In the genomic region with DNA sequence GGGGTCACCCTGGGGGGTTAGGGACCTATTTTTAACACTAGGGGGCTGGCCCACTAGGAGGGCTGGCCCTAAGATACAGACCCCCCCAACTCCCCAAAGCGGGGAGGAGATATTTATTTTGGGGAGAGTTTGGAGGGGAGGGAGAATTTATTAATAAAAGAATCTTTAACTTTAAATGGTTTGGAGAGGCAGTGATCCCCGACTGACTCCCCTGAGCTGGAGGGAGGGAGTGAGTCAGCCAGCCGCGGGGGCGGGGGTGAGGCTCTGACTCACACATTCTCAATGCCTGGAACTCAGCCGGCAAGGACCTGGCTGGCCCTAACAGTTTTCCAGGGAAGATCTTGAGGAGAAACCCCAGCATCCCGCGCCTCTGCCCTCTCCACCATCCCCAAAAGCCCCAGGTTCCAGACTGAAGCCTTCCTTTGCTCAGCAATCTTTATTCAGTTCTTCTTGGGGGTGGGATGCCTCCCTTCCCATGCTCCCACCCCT, we compare ENCODE assay signal across 8 cellular contexts. TPM values are rescaled to one million over a fixed set of nuclear protein-coding genes. Genes with fewer than 3 reads are reported as not detected.
A peak's percentile ranks its signal among the peaks of the same experiment; 100 is the strongest.
DNase-seq lines count a peak whose midpoint lies in the region; ATAC-seq, FAIRE-seq and TF ChIP-seq lines count a peak whose summit lies in the region.

No MANE protein-coding gene starts in this region.

- peak; percentile 34 for ATAC-seq in stimulated activated naive CD8-positive, alpha-beta T cell treated with anti-CD3 and anti-CD28 coated beads, Interleukin-15, Interleukin-2, amounts not matched to agents 100 U/mL and 50 U/mL, for 24 hours
- ATAC-seq in GM18519 (IDR thresholded peaks at IDR 0.05; ENCODE audit: low FRiP score, unreplicated experiment) (no peak), HG03460 (IDR thresholded peaks at IDR 0.05; ENCODE audit: unreplicated experiment) (no peak)

- H3K9me3 ChIP-seq in fibroblast of lung (ENCODE audit: control insufficient read depth, insufficient read depth, low read depth, low read length) (no peaks in the 10 kb centered on the region), neural progenitor cell (ENCODE audit: low read depth) (no peaks in the 10 kb centered on the region)

- H3K4me3 ChIP-seq in fibroblast of lung (replicated peaks in 1 of 4; ENCODE audit: control extremely low read depth in 1 of 4, insufficient read depth in 1 of 4, low read depth in 3 of 4, low read length in 4 of 4) (peak overlapping the region; percentile 68 to 100 (median 96)), neural progenitor cell (peak overlapping the region; percentile 75)

- H3K4me3 Mint-ChIP-seq in neural progenitor cell: peak overlapping the region; percentile 93

- H3K36me3 ChIP-seq in fibroblast of lung (ENCODE audit: control insufficient read depth, insufficient read depth, low read length) (peaks cover 24% of the 10 kb centered on the region), neural progenitor cell (no peaks in the 10 kb centered on the region)

- H3K27me3 Mint-ChIP-seq in neural progenitor cell (ENCODE audit: insufficient read depth, low read depth): peaks cover 35% of the 10 kb centered on the region

- TF ChIP-seq CTCF in GM10266 (IDR thresholded peaks at IDR 0.05; ENCODE audit: control insufficient read depth, insufficient read depth, low read depth, missing control alignments) (no peak), fibroblast of lung (conservative IDR thresholded peaks at IDR 0.05 in 1 of 2, IDR thresholded peaks at IDR 0.05 in 1 of 2; ENCODE audit: low read depth in 1 of 2, low read length in 2 of 2) (no peak), neural progenitor cell (IDR thresholded peaks at IDR 0.05) (no peak)

- H3K79me2 ChIP-seq in fibroblast of lung (ENCODE audit: control insufficient read depth, insufficient read depth, low read length): peaks cover 2% of the 10 kb centered on the region
- peaks cover 18% of the 10 kb centered on the region for H3K79me2 ChIP-seq in neural progenitor cell (ENCODE audit: low read depth)

- peak overlapping the region; percentile 99 for H3K27ac ChIP-seq in fibroblast of lung (ENCODE audit: insufficient read depth, low read length)
- H3K27ac ChIP-seq in neural progenitor cell: no peak overlapping the region

- peaks cover 48% of the 10 kb centered on the region for H3K4me1 Mint-ChIP-seq in neural progenitor cell

- peak overlapping the region; percentile 99 for H3K4me2 ChIP-seq in fibroblast of lung (ENCODE audit: extremely low read depth, insufficient read depth, low read length)
- peak overlapping the region; percentile 84 for H3K4me2 ChIP-seq in neural progenitor cell

- H2AFZ ChIP-seq in fibroblast of lung (ENCODE audit: low read length) (no peak overlapping the region), neural progenitor cell (replicated peaks) (no peak overlapping the region)

- no peak for FAIRE-seq in RCC 7860 (lab: Jason Lieb, UNC)

- peaks cover 56% of the 10 kb centered on the region for H3F3A ChIP-seq in neural progenitor cell (ENCODE audit: low read depth)

- peak overlapping the region; percentile 99 for H3K9ac ChIP-seq in fibroblast of lung (ENCODE audit: insufficient read depth, low read length)
- H3K9ac ChIP-seq in neural progenitor cell: no peak overlapping the region

- no peaks in the 10 kb centered on the region for H3K27me3 ChIP-seq in fibroblast of lung (ENCODE audit: control insufficient read depth, insufficient read depth, low read length)
- peaks cover 22% of the 10 kb centered on the region for H3K27me3 ChIP-seq in neural progenitor cell

- peaks cover 6% of the 10 kb centered on the region for H3K36me3 Mint-ChIP-seq in neural progenitor cell

- peak overlapping the region; percentile 88 for H3K27ac Mint-ChIP-seq in neural progenitor cell

- H4K20me1 ChIP-seq in fibroblast of lung (ENCODE audit: control insufficient read depth, extremely low read depth, insufficient read depth, low read length) (no peaks in the 10 kb centered on the region), neural progenitor cell (ENCODE audit: low read depth) (peaks cover 48% of the 10 kb centered on the region)

- DNase-seq in GM10266 (ENCODE audit: extremely low spot score) (peak; percentile 79), RCC 7860 (ENCODE audit: low spot score) (peak; percentile 93), fibroblast of lung (ENCODE audit: low read depth in 2 of 2) (peak; percentile 93 to 96), neural progenitor cell (ENCODE audit: low spot score) (peak; percentile 81)
- DNase-seq in activated T-helper 9 cell treated with anti-CD3 and anti-CD28 coated beads, Interleukin-2, amount 50 U/mL, for 16 hours (ENCODE audit: low read depth): peak; percentile 89
- DNase-seq in stimulated activated naive CD8-positive, alpha-beta T cell treated with anti-CD3 and anti-CD28 coated beads, Interleukin-15, Interleukin-2, amounts not matched to agents 100 U/mL and 50 U/mL, for 24 hours: peak; percentile 93

- peaks cover 7% of the 10 kb centered on the region for H3K4me1 ChIP-seq in fibroblast of lung (ENCODE audit: control insufficient read depth, extremely low read depth, insufficient read depth, low read length)
- peaks cover 18% of the 10 kb centered on the region for H3K4me1 ChIP-seq in neural progenitor cell

- no peaks in the 10 kb centered on the region for H3K9me3 Mint-ChIP-seq in neural progenitor cell

RNA-seq across cellular contexts. Expression of a gene that starts 1.5 kb away (rescaled TPM):
- 36.0 and 75.5 TPM in 2 replicates for total RNA-seq in fibroblast of lung
- 44.9 and 58.0 TPM in 2 replicates for polyA plus RNA-seq in fibroblast of lung
- 219 and 305 TPM in 2 replicates for polyA plus RNA-seq in fibroblast of lung (2012)
- 66.1 and 106 TPM in 2 replicates for polyA minus RNA-seq in fibroblast of lung (ENCODE audit: low replicate concordance)
- 1.6 and 15.7 TPM in 2 replicates for total RNA-seq in neural progenitor cell (ENCODE audit: low replicate concordance)

RNA-seq across cellular contexts. Expression of a gene that starts 1.6 kb away (rescaled TPM):
- total RNA-seq in fibroblast of lung (25.4 and 26.6 TPM in 2 replicates), neural progenitor cell (ENCODE audit: low replicate concordance) (16.6 and 28.6 TPM in 2 replicates)
- polyA plus RNA-seq in fibroblast of lung: 17.6 and 19.7 TPM in 2 replicates
- 23.8 and 28.3 TPM in 2 replicates for polyA plus RNA-seq in fibroblast of lung (2012)
- polyA minus RNA-seq in fibroblast of lung (ENCODE audit: low replicate concordance): 35.4 and 45.0 TPM in 2 replicates

RNA-seq across cellular contexts. Expression of a gene that starts 2.1 kb away (rescaled TPM):
- total RNA-seq in fibroblast of lung (159 and 196 TPM in 2 replicates), neural progenitor cell (ENCODE audit: low replicate concordance) (6.7 and 14.3 TPM in 2 replicates)
- polyA plus RNA-seq in fibroblast of lung: 80.7 and 110 TPM in 2 replicates
- 155 and 264 TPM in 2 replicates for polyA plus RNA-seq in fibroblast of lung (2012)
- polyA minus RNA-seq in fibroblast of lung (ENCODE audit: low replicate concordance): 49.2 and 66.2 TPM in 2 replicates

RNA-seq across cellular contexts. Expression of a gene that starts 4.3 kb away (rescaled TPM):
- total RNA-seq in fibroblast of lung (0.26 TPM in 1 of 2 replicates, not detected in the other), neural progenitor cell (ENCODE audit: low replicate concordance) (31.6 and 60.0 TPM in 2 replicates)
- polyA plus RNA-seq in fibroblast of lung: 0.03 TPM in 1 of 2 replicates, not detected in the other
- 0.10 TPM in 1 of 2 replicates, not detected in the other for polyA plus RNA-seq in fibroblast of lung (2012)
- polyA minus RNA-seq in fibroblast of lung (ENCODE audit: low replicate concordance): not detected in 2 replicates

RNA-seq across cellular contexts. Expression of a gene that starts 9.5 kb away (rescaled TPM):
- total RNA-seq in fibroblast of lung (not detected in 2 replicates), neural progenitor cell (ENCODE audit: low replicate concordance) (not detected in 2 replicates)
- not detected in 2 replicates for polyA plus RNA-seq in fibroblast of lung
- polyA plus RNA-seq in fibroblast of lung (2012): not detected in 2 replicates
- polyA minus RNA-seq in fibroblast of lung (ENCODE audit: low replicate concordance): 0.19 TPM in 1 of 2 replicates, not detected in the other

Comparison
In these comparisons a context has a peak if more than half of its experiments do, and no peak if none do; other contexts are left out.
1. RNA of a gene that starts 2.1 kb away (total RNA-seq): 159 to 196 TPM in fibroblast of lung; 6.7 to 14.3 TPM in neural progenitor cell; every median in the first group is over 10 times any median in the second.
2. Peak in every context shown above with its lines, with median percentiles within 50 percentile points of each other: DNase-seq.